ENCODE assay signal across 2 cellular contexts in genomic region chr13:34019870-34020269, GRCh38.
TF ChIP-seq lines count a peak whose summit lies in the region.

No MANE protein-coding gene starts in this region.

TF ChIP-seq in HCT116, 20 proteins besides CTCF, POLR2A, EP300 and RAD21 (continued from another document):
- TF ChIP-seq TCF7L2 (IDR thresholded peaks at IDR 0.05; ENCODE audit: borderline replicate concordance, extremely low read depth, insufficient read depth, insufficient read length) (peak; percentile 99), SP1 (IDR thresholded peaks at IDR 0.05; ENCODE audit: low read depth) (peak; percentile 71), JUND (IDR thresholded peaks at IDR 0.05) (peak; percentile 83), CBX3 (IDR thresholded peaks at IDR 0.05; ENCODE audit: low read depth) (0 out of 2 replicates have a peak, but pooled peaks have one; percentile 52)
TF ChIP-seq in HCT116: peak in this region for 7.

TF ChIP-seq in liver, 16 proteins besides CTCF, POLR2A, EP300 and RAD21 (continued from another document):
- no peak for TF ChIP-seq REST (IDR thresholded peaks at IDR 0.05)
- TF ChIP-seq TAF1 (conservative IDR thresholded peaks at IDR 0.05): no peak
- no peak for TF ChIP-seq ATF3 (IDR thresholded peaks at IDR 0.05)
- TF ChIP-seq SP1 (IDR thresholded peaks at IDR 0.05): peak; percentile 17
